In the genomic region with DNA sequence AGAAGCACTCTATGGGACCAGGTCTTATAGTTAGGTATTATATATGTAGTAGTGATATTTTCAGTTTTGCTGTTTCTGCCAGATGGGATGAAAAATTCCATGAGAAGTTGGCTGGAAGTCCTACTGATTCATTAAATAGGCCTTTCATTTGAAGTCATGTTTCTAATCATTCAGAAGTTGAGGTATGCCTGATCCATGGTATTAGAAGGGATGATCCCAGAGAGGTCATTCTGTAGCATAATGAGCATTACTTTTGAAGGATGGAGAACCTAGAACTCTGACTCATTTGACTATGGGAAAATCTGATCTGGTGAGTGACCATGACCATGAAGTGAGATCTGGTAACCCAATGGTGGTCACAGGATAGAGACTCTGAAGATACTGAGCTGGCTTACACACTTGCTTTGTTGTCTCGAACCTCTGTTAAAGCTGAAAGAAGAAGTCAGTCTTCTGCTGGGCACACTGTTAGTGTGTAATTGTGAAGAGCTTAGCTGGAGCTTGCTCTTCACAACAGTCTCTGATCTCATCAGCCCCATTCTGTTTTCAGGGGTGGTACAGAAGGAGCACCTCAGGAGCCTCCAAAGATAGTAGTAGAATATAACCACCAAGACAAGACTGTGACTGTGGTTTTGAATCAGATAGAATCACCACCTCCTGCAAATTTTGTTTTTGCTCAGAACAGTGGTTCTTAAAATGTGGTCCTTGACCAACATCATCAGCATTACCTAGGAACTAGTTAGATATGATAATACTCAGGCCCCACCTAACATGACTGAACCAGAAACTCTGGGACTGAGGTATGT, we compare ENCODE assay signal across 16 cellular contexts.
DNase-seq lines count a peak whose midpoint lies in the region; ATAC-seq and TF ChIP-seq lines count a peak whose summit lies in the region.
"Had no signal": no experiment of that assay in that cellular context is flagged by ENCODE, and none has a peak within 500 bp of the region (broad histone marks: within the 10 kb centered on the region; RNA-seq: fewer than 3 reads in every experiment).

No MANE protein-coding gene starts in this region.

- H3K4me1 ChIP-seq in effector memory CD4-positive, alpha-beta T cell (ENCODE audit: control insufficient read depth, insufficient read depth, low read length, poor library complexity, severe bottlenecking), result no peaks in the 10 kb centered on the region

- H3K9me3 ChIP-seq in effector memory CD4-positive, alpha-beta T cell (ENCODE audit: control insufficient read depth, low read length), result no peaks in the 10 kb centered on the region
- H3K9me3 ChIP-seq: BLaER1 had no signal

- DNase-seq in GM12865 (ENCODE audit: low read depth) (peak; percentile 30), fibroblast of pulmonary artery (ENCODE audit: low read depth) (peak; percentile 14), NCI-H226 (no peak), NCI-H69 (lab: John Stamatoyannopoulos, UW) (no peak)
- DNase-seq in effector memory CD4-positive, alpha-beta T cell, result no peak
- no peak for DNase-seq in central memory CD4-positive, alpha-beta T cell
- DNase-seq: activated CD4-positive, CD25-positive, alpha-beta regulatory T cell treated with anti-CD3 and anti-CD28 coated beads, Interleukin-2, amount 50 U/mL, for 72 hours; amygdala; effector memory CD8-positive, alpha-beta T cell; kidney glomerular epithelial cell; NCI-H1417; T-helper 9 cell had no signal

- no peak for TF ChIP-seq CTCF in GM12865 (IDR thresholded peaks at IDR 0.05; ENCODE audit: insufficient read depth, low read depth, low read length, missing control alignments)
- no peak for TF ChIP-seq CTCF in fibroblast of pulmonary artery (IDR thresholded peaks at IDR 0.05; ENCODE audit: low read length, missing control alignments)

- peaks cover 9% of the 10 kb centered on the region for H3K36me3 ChIP-seq in effector memory CD4-positive, alpha-beta T cell (ENCODE audit: control insufficient read depth, insufficient read depth, low read length)
- H3K36me3 ChIP-seq: neural progenitor cell had no signal

- ATAC-seq in GM18909 (IDR thresholded peaks at IDR 0.05; ENCODE audit: poor library complexity, unreplicated experiment), result peak; percentile 34
- peak; percentile 37 for ATAC-seq in HG03565 (IDR thresholded peaks at IDR 0.05; ENCODE audit: unreplicated experiment)
- ATAC-seq: effector memory CD8-positive, alpha-beta T cell had no signal

- H3K4me3 ChIP-seq in GM12865 (ENCODE audit: low read depth, low read length), result no peak overlapping the region
- no peak overlapping the region for H3K4me3 ChIP-seq in fibroblast of pulmonary artery (replicated peaks; ENCODE audit: low read depth, low read length)
- H3K4me3 ChIP-seq in effector memory CD4-positive, alpha-beta T cell (ENCODE audit: insufficient read depth, low read depth, low read length, poor library complexity, severe bottlenecking), result no peak overlapping the region
- H3K4me3 ChIP-seq: BLaER1, neural progenitor cell had no signal

- no peak overlapping the region for H3K27ac ChIP-seq in effector memory CD4-positive, alpha-beta T cell (ENCODE audit: insufficient read depth, low read length, poor library complexity, severe bottlenecking)
- H3K27ac ChIP-seq: BLaER1, neural progenitor cell had no signal

- H3K27me3 ChIP-seq in effector memory CD4-positive, alpha-beta T cell (replicated peaks; ENCODE audit: control insufficient read depth, insufficient read depth, low read length, poor library complexity, severe bottlenecking), result no peaks in the 10 kb centered on the region
- H3K27me3 ChIP-seq: BLaER1, neural progenitor cell had no signal

Comparison
In these comparisons a context has a peak if more than half of its experiments do, and no peak if none do; other contexts are left out.
1. DNase-seq: peak in GM12865 (single experiment) and fibroblast of pulmonary artery (single experiment); none in NCI-H226 (single experiment), effector memory CD4-positive, alpha-beta T cell (0 of 3), central memory CD4-positive, alpha-beta T cell (single experiment) and NCI-H69 (single experiment).